10 cellular contexts compared by ENCODE assay signal in the genomic region with DNA sequence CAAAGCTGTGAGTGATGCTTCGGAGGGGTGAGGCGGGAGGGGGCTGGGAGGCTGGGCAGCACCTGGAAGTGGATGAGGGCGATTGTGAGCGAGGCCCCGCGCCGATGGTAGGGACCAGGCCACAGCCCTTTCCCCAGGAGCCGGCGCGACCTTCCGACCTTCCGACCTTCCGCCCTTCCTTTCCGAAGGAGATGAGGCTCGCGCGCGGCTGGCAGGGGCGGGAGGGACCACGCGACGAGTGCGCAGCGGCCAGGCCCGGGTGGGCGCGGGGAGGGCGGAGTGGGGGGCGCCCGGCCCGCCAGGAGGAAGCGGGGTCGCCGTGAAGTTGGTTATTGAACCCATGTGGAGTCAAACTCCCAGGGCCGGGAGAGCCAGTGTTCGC. TPM values are rescaled to one million over a fixed set of nuclear protein-coding genes. Genes with fewer than 3 reads are reported as not detected.
DNase-seq lines count a peak whose midpoint lies in the region; TF ChIP-seq lines count a peak whose summit lies in the region.
"Had no signal": no experiment of that assay in that cellular context is flagged by ENCODE, and none has a peak within 500 bp of the region (broad histone marks: within the 10 kb centered on the region; RNA-seq: fewer than 3 reads in every experiment).

No MANE protein-coding gene starts in this region.

- H3K4me3 ChIP-seq in AG09309 (ENCODE audit: control insufficient read depth, low read depth, low read length) = peak overlapping the region; percentile 19
- H3K4me3 ChIP-seq in MM.1S (ENCODE audit: low read length) = no peak overlapping the region
- H3K4me3 ChIP-seq in esophagus squamous epithelium = peak overlapping the region; percentile 48 to 80 (median 60)

- TF ChIP-seq POLR2A in esophagus squamous epithelium (IDR thresholded peaks at IDR 0.05) = no peak

- intact Hi-C loops in esophagus squamous epithelium (cut with DNase I) = loop anchor here (5.0 kb wide), 1 partner anchor 75 kb away; no protein-coding TSS in a partner anchor

- H4K20me1 ChIP-seq in MM.1S (ENCODE audit: insufficient read depth, low read length) = no peaks in the 10 kb centered on the region

- peaks cover 28% of the 10 kb centered on the region for H3K4me1 Mint-ChIP-seq in nephron progenitor cell

- H3K36me3 Mint-ChIP-seq in nephron progenitor cell (ENCODE audit: low read depth) = no peaks in the 10 kb centered on the region

- in situ Hi-C loops in G401 (cut with HindIII; ENCODE audit: low sequenced_read_pairs) = no loop called here

- WGBS in esophagus squamous epithelium, 2 donors = 52% methylated on average over 7 of the region's 36 CpGs; no CpG with 5 or more reads in 1 of the 2 donors

- TF ChIP-seq CTCF in AG09309 (IDR thresholded peaks at IDR 0.05; ENCODE audit: control insufficient read depth, insufficient read depth, low read depth, low read length, missing control alignments) (no peak), MM.1S (IDR thresholded peaks at IDR 0.05; ENCODE audit: low read length) (no peak), esophagus squamous epithelium (IDR thresholded peaks at IDR 0.05) (no peak), nephron progenitor cell (IDR thresholded peaks at IDR 0.05) (no peak)

- H3K4me1 ChIP-seq in MM.1S (ENCODE audit: low read length) (no peaks in the 10 kb centered on the region), esophagus squamous epithelium (peaks cover 10 to 44% (median 25%) of the 10 kb centered on the region in 3 donors)

- no peak overlapping the region for H3K9ac ChIP-seq in MM.1S (ENCODE audit: low read length)

- H3K36me3 ChIP-seq in MM.1S (replicated peaks; ENCODE audit: insufficient read depth, low read length) (no peaks in the 10 kb centered on the region), esophagus squamous epithelium (no peaks in the 10 kb centered on the region)

- H3K4me2 ChIP-seq in MM.1S (ENCODE audit: low read depth, low read length) = peak overlapping the region; percentile 63; the same call in 1 of the 2 replicates

- H3K27ac ChIP-seq in MM.1S (ENCODE audit: low read length) (no peak overlapping the region), esophagus squamous epithelium (peak overlapping the region; percentile 55 to 90 (median 82)), caudate nucleus (ENCODE audit: low read depth, low read length) (no peak overlapping the region)

- no peaks in the 10 kb centered on the region for H3F3A ChIP-seq in MM.1S (ENCODE audit: insufficient read depth, low read length)

- no peak overlapping the region for H3K4me3 Mint-ChIP-seq in nephron progenitor cell

- no peaks in the 10 kb centered on the region for H3K9me3 Mint-ChIP-seq in nephron progenitor cell
- H3K9me3 Mint-ChIP-seq: activated CD4-positive, alpha-beta T cell treated with anti-CD3 and anti-CD28 coated beads, Interleukin-2, amount 10 ng/mL, durations not matched to agents 7 days and 5 days had no signal

- H2AFZ ChIP-seq in MM.1S (ENCODE audit: low read length) = no peak overlapping the region

- no peaks in the 10 kb centered on the region for H3K9me2 ChIP-seq in MM.1S (replicated peaks; ENCODE audit: insufficient read depth, low read length)

- DNase-seq in AG09309 (ENCODE audit: low read depth) = no peak
- DNase-seq in MM.1S = no peak
- DNase-seq in esophagus squamous epithelium (lab: John Stamatoyannopoulos, UW) = no peak
- DNase-seq in nephron progenitor cell = peak; percentile 61
- DNase-seq in pons (ENCODE audit: low spot score) = no peak
- no peak for DNase-seq in G401 (ENCODE audit: low spot score)
- no peak for DNase-seq in NCI-H345 treated with DMSO at 0.1 percent for 48 hours (lab: John Stamatoyannopoulos, UW; ENCODE audit: unreplicated experiment)
- no peak for DNase-seq in caudate nucleus (lab: John Stamatoyannopoulos, UW)
- DNase-seq: NCI-H1105 treated with DMSO at 0.1 percent for 48 hours had no signal

- H3K27ac Mint-ChIP-seq in nephron progenitor cell = no peak overlapping the region
- H3K27ac Mint-ChIP-seq: activated CD4-positive, alpha-beta T cell treated with anti-CD3 and anti-CD28 coated beads, Interleukin-2, amount 10 ng/mL, durations not matched to agents 7 days and 5 days had no signal

- H3K27me3 Mint-ChIP-seq in nephron progenitor cell (ENCODE audit: low read depth, poor library complexity) = peaks cover 83% of the 10 kb centered on the region

- no peaks in the 10 kb centered on the region for H3K79me2 ChIP-seq in MM.1S (ENCODE audit: low read length)

- H3K9me3 ChIP-seq in MM.1S (replicated peaks; ENCODE audit: insufficient read depth, low read length) = no peaks in the 10 kb centered on the region
- no peaks in the 10 kb centered on the region for H3K9me3 ChIP-seq in esophagus squamous epithelium

- H3K27me3 ChIP-seq in MM.1S (replicated peaks; ENCODE audit: insufficient read depth, low read length) (peaks cover 68% of the 10 kb centered on the region), esophagus squamous epithelium (peaks cover 0 to 56% (median 0%) of the 10 kb centered on the region in 4 donors)

RNA-seq across cellular contexts. Expression of a gene that starts 56.5 kb away (rescaled TPM):
- total RNA-seq in esophagus squamous epithelium = 10 to 100 TPM in 2 of 4 donors, 1 to 10 TPM in 2; 4.9 to 12.4 (median 10.0) TPM
- 1.9 and 6.0 TPM in 2 replicates for total RNA-seq in G401 (2014; rRNA removed; shearing (Covaris generic))

Comparison
In these comparisons a context has a peak if more than half of its experiments do, and no peak if none do; other contexts are left out.
1. H3K27ac ChIP-seq: peak in esophagus squamous epithelium (4 of 4); none in MM.1S (single experiment) and caudate nucleus (single experiment).